Comparison of ENCODE assay signal across 1 cellular context in genomic region chr1:46131727-46132528, GRCh38.
TF ChIP-seq lines count a peak whose summit lies in the region.

No MANE protein-coding gene starts in this region.

TF ChIP-seq in A549, 52 proteins besides CTCF, POLR2A, EP300 and RAD21 (continued from another document):
- TF ChIP-seq, protein P1, sequence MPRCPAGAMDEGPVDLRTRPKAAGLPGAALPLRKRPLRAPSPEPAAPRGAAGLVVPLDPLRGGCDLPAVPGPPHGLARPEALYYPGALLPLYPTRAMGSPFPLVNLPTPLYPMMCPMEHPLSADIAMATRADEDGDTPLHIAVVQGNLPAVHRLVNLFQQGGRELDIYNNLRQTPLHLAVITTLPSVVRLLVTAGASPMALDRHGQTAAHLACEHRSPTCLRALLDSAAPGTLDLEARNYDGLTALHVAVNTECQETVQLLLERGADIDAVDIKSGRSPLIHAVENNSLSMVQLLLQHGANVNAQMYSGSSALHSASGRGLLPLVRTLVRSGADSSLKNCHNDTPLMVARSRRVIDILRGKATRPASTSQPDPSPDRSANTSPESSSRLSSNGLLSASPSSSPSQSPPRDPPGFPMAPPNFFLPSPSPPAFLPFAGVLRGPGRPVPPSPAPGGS (IDR thresholded peaks at IDR 0.05) = no peak
- TF ChIP-seq, protein P2, sequence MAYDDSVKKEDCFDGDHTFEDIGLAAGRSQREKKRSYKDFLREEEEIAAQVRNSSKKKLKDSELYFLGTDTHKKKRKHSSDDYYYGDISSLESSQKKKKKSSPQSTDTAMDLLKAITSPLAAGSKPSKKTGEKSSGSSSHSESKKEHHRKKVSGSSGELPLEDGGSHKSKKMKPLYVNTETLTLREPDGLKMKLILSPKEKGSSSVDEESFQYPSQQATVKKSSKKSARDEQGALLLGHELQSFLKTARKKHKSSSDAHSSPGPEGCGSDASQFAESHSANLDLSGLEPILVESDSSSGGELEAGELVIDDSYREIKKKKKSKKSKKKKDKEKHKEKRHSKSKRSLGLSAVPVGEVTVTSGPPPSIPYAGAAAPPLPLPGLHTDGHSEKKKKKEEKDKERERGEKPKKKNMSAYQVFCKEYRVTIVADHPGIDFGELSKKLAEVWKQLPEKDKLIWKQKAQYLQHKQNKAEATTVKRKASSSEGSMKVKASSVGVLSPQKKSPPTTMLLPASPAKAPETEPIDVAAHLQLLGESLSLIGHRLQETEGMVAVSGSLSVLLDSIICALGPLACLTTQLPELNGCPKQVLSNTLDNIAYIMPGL (CRISPR knock-in tag; IDR thresholded peaks at IDR 0.05; ENCODE audit: borderline replicate concordance) = no peak
- TF ChIP-seq KDM1A (IDR thresholded peaks at IDR 0.05; ENCODE audit: low read depth) = no peak
- TF ChIP-seq ZNF302 (CRISPR knock-in tag; IDR thresholded peaks at IDR 0.05) = no peak
- no peak for TF ChIP-seq HOXB13 (CRISPR knock-in tag; IDR thresholded peaks at IDR 0.05; ENCODE audit: low read depth)
